ENCODE assay signal across 1 cellular context in the genomic region with DNA sequence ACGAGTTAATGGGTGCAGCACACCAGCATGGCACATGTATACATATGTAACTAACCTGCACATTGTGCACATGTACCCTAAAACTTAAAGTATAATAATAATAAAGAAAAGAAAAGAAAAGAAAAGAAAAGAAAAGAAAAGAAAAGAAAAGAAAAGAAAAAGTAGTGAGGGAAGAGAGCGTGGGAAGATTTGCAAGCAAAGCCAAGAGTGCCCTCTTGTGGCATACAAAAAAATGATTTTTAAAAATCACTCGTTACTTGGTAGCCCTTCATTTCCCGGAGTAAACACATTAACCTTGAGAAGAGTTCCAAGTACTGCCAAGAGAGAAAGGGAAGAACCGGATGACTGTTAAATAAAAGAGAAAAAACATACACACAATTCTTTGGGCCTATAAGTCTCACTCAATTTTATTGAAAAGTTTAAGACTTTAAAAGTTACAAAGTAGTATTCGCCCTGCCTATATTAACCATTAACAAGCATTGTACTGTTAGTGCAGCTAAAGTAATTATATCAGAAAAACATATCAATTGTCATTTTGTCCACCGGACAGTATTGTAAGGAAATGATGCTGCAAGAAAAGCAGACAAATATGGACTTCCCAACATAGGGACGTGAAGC.
TF ChIP-seq lines count a peak whose summit lies in the region.

No MANE protein-coding gene starts in this region.

TF ChIP-seq in GM12878, 131 proteins besides CTCF, POLR2A, EP300 and RAD21 (continued from another document):
- TF ChIP-seq, protein P1, sequence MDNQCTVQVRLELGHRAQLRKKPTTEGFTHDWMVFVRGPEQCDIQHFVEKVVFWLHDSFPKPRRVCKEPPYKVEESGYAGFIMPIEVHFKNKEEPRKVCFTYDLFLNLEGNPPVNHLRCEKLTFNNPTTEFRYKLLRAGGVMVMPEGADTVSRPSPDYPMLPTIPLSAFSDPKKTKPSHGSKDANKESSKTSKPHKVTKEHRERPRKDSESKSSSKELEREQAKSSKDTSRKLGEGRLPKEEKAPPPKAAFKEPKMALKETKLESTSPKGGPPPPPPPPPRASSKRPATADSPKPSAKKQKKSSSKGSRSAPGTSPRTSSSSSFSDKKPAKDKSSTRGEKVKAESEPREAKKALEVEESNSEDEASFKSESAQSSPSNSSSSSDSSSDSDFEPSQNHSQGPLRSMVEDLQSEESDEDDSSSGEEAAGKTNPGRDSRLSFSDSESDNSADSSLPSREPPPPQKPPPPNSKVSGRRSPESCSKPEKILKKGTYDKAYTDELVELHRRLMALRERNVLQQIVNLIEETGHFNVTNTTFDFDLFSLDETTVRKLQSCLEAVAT (IDR thresholded peaks at IDR 0.05): 0 out of 2 replicates have a peak, but pooled peaks have one; percentile 35
- TF ChIP-seq SMC3 (IDR thresholded peaks at IDR 0.05; ENCODE audit: borderline replicate concordance, low read length) (peak; percentile 67; the same call in 1 of the 2 replicates), ATF7 (IDR thresholded peaks at IDR 0.05; ENCODE audit: low read depth) (peak; percentile 23; the same call in 1 of the 2 replicates), FOXM1 (IDR thresholded peaks at IDR 0.05; ENCODE audit: low read depth, low read length) (no peak)
